In the genomic region with DNA sequence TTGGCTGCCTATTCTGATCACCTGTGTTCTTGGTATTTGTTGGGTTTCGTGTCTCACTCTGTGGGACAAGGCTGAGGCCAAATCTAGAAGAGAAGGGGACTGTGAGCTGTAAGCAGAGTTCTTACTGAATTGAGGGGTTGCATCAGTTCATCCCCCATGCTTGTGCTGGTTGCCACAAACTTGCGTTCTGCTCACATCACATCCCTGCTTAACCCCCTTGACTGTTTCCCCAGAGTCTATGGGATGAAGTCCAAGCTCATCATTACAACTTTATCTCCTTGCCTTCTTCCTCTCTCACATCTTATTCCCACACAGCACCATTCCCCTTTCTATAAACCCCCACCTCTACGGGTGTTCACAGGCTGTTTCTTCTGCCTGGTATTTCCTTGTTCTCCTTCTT, we compare ENCODE assay signal across 19 cellular contexts.
"Had no signal": no experiment of that assay in that cellular context is flagged by ENCODE, and none has a peak within 500 bp of the region (broad histone marks: within the 10 kb centered on the region; RNA-seq: fewer than 3 reads in every experiment).

No MANE protein-coding gene starts in this region.

- H3K36me3 ChIP-seq: ascending aorta, esophagus squamous epithelium, lower lobe of right lung, ovary, upper lobe of right lung had no signal

- H3K9me3 ChIP-seq: ascending aorta, esophagus squamous epithelium, lower lobe of right lung, ovary, upper lobe of right lung had no signal

- H3K4me3 Mint-ChIP-seq: activated CD4-positive, alpha-beta T cell treated with anti-CD3 and anti-CD28 coated beads, Interleukin-2, amount 10 ng/mL, durations not matched to agents 7 days and 5 days; activated naive CD8-positive, alpha-beta T cell treated with anti-CD3 and anti-CD28 coated beads, Interleukin-2, amount 10 ng/mL, durations not matched to agents 7 days and 5 days; mesothelial cell of epicardium; neural crest cell; stimulated activated naive CD8-positive, alpha-beta T cell treated with anti-CD3 and anti-CD28 coated beads, Interleukin-15, amount 100 ng/mL, for 72 hours; T-helper 2 cell treated with Interferon-gamma antibody and Interleukin-4, amounts not matched to agents 5 μg/mL and 100 μg/mL, for 36 hours had no signal

- H3K4me3 ChIP-seq: ascending aorta, coronary artery, esophagus squamous epithelium, lower lobe of right lung, ovary, upper lobe of right lung had no signal

- H3K27ac Mint-ChIP-seq: activated CD4-positive, alpha-beta T cell treated with anti-CD3 and anti-CD28 coated beads, Interleukin-2, amount 10 ng/mL, durations not matched to agents 7 days and 5 days; activated naive CD8-positive, alpha-beta T cell treated with anti-CD3 and anti-CD28 coated beads, Interleukin-2, amount 10 ng/mL, durations not matched to agents 7 days and 5 days; stimulated activated naive CD8-positive, alpha-beta T cell treated with anti-CD3 and anti-CD28 coated beads, Interleukin-15, amount 100 ng/mL, for 72 hours; T-helper 2 cell treated with Interferon-gamma antibody and Interleukin-4, amounts not matched to agents 5 μg/mL and 100 μg/mL, for 36 hours had no signal

- H3K9me3 Mint-ChIP-seq: activated CD4-positive, alpha-beta T cell treated with anti-CD3 and anti-CD28 coated beads, Interleukin-2, amount 10 ng/mL, durations not matched to agents 7 days and 5 days; activated naive CD8-positive, alpha-beta T cell treated with anti-CD3 and anti-CD28 coated beads, Interleukin-2, amount 10 ng/mL, durations not matched to agents 7 days and 5 days; mesothelial cell of epicardium; neural crest cell; stimulated activated naive CD8-positive, alpha-beta T cell treated with anti-CD3 and anti-CD28 coated beads, Interleukin-15, amount 100 ng/mL, for 72 hours; T-helper 2 cell treated with Interferon-gamma antibody and Interleukin-4, amounts not matched to agents 5 μg/mL and 100 μg/mL, for 36 hours had no signal

- H3K36me3 Mint-ChIP-seq: activated naive CD8-positive, alpha-beta T cell treated with anti-CD3 and anti-CD28 coated beads, Interleukin-2, amount 10 ng/mL, durations not matched to agents 7 days and 5 days had no signal

- H3K4me1 ChIP-seq: ascending aorta, esophagus squamous epithelium had no signal

- H3K27ac ChIP-seq: ascending aorta, coronary artery, esophagus squamous epithelium, lower lobe of right lung, upper lobe of right lung had no signal

- H3K4me1 Mint-ChIP-seq: activated CD4-positive, alpha-beta T cell treated with anti-CD3 and anti-CD28 coated beads, Interleukin-2, amount 10 ng/mL, durations not matched to agents 7 days and 5 days; neural crest cell; stimulated activated naive CD8-positive, alpha-beta T cell treated with anti-CD3 and anti-CD28 coated beads, Interleukin-15, amount 100 ng/mL, for 72 hours had no signal

- ATAC-seq: left cardiac atrium, sciatic nerve, upper lobe of right lung had no signal

- DNase-seq: activated CD4-positive, alpha-beta T cell treated with anti-CD3 and anti-CD28 coated beads, Interleukin-2, amount 10 ng/mL, durations not matched to agents 7 days and 5 days; activated CD8-positive, alpha-beta memory T cell treated with anti-CD3 and anti-CD28 coated beads, Interleukin-2, amount 50 U/mL, for 48 hours; activated gamma-delta T cell treated with Interleukin-2 at 50 U/mL for 16 hours; activated naive CD8-positive, alpha-beta T cell treated with anti-CD3 and anti-CD28 coated beads, Interleukin-2, amount 10 ng/mL, durations not matched to agents 7 days and 5 days; effector CD4-positive, alpha-beta T cell; esophagus squamous epithelium; foreskin melanocyte; left cardiac atrium; lower lobe of right lung; ovary; stimulated activated CD4-positive, alpha-beta T cell treated with anti-CD3 and anti-CD28 coated beads, Interleukin-1b, Interleukin-23, amount 100 ng/mL, for 48 hours; stimulated activated naive CD8-positive, alpha-beta T cell treated with anti-CD3 and anti-CD28 coated beads, Interleukin-15, amount 100 ng/mL, for 72 hours; upper lobe of right lung had no signal

- H3K27me3 ChIP-seq: ascending aorta, esophagus squamous epithelium, ovary, upper lobe of right lung had no signal
